15 cellular contexts compared by ENCODE assay signal in genomic region chr3:158337007-158337608, GRCh38.
"Had no signal": no experiment of that assay in that cellular context is flagged by ENCODE, and none has a peak within 500 bp of the region (broad histone marks: within the 10 kb centered on the region; RNA-seq: fewer than 3 reads in every experiment).

No MANE protein-coding gene starts in this region.

- H3K27me3 ChIP-seq: hepatocyte, sigmoid colon had no signal

- H3K79me2 ChIP-seq: hepatocyte had no signal

- H2AFZ ChIP-seq: hepatocyte had no signal

- H3K4me3 ChIP-seq: hepatocyte, sigmoid colon, skin epidermis had no signal

- H3K9me3 ChIP-seq: sigmoid colon had no signal

- H3K4me1 ChIP-seq: sigmoid colon had no signal

- DNase-seq: cerebellar nuclear complex; dermis blood vessel endothelial cell; foreskin melanocyte; head of caudate nucleus; kidney glomerular epithelial cell; midbrain; naive B cell; nephron progenitor cell; sigmoid colon; stimulated activated CD4-positive, alpha-beta T cell treated with anti-CD3 and anti-CD28 coated beads, Interleukin-2, amount 100 ng/mL, for 24 hours; stimulated activated CD4-positive, alpha-beta T cell treated with anti-CD3 and anti-CD28 coated beads, Interleukin-4, amount 100 ng/mL, for 4 hours; stimulated activated naive CD4-positive, alpha-beta T cell; trophoblast cell had no signal

- H3K36me3 ChIP-seq: sigmoid colon had no signal

- H3K27ac ChIP-seq: hepatocyte, sigmoid colon had no signal

- H3K4me2 ChIP-seq: hepatocyte had no signal
